ENCODE assay signal across 1 cellular context in the genomic region with DNA sequence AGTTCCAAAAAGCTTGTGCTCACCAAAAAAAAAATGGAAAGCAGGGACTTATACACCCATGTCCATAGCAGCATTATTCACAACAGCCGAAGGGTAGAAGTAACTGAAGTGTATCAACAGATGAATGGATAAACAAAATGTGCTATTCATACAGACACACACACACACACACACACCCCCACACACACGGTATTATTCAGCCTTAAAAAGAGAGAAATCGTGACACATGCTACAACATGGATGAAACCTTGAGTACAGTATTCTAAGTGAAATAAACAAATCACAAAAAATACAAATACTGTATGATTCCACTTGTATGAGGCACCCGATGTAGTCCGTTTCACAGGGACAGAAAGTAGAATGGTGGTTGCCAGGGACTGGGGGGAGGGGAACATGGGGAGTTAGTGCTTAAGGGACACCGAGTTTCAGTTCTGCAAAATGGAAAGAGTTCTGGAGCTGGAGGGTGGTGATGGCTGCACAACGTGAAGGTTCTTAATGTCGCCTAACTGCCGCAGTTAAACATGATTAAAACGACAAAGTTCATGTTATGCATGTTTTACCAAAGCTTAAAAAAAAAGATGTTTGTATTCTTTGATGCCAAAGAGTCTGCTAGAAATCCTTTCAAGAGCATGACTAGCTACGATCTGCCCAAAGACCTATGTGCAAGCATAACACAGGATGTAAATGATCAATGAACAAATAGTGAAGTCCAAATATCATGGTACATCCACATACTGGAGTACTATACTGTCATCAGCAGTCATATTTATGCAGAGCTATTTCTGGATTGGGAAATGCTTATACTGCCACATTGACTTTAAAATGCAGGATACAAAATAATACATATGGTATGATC.
TF ChIP-seq lines count a peak whose summit lies in the region.

No MANE protein-coding gene starts in this region.

TF ChIP-seq in HepG2, 621 proteins besides CTCF, POLR2A, EP300 and RAD21 (continued from another document and continues in another):
- no peak for TF ChIP-seq MTF2 (CRISPR knock-in tag; IDR thresholded peaks at IDR 0.05; ENCODE audit: borderline replicate concordance)
- no peak for TF ChIP-seq POGZ (CRISPR knock-in tag; IDR thresholded peaks at IDR 0.05)
- TF ChIP-seq ZNF879 (CRISPR knock-in tag; IDR thresholded peaks at IDR 0.05) = no peak
- TF ChIP-seq ZNF747 (CRISPR knock-in tag; IDR thresholded peaks at IDR 0.05; ENCODE audit: borderline replicate concordance) = no peak
- TF ChIP-seq MBNL3 (CRISPR knock-in tag; conservative IDR thresholded peaks at IDR 0.05) = no peak
- no peak for TF ChIP-seq ZBTB38 (CRISPR knock-in tag; IDR thresholded peaks at IDR 0.05)
- no peak for TF ChIP-seq MAF1 (CRISPR knock-in tag; IDR thresholded peaks at IDR 0.05; ENCODE audit: borderline replicate concordance)
- no peak for TF ChIP-seq KLF16 (CRISPR knock-in tag; IDR thresholded peaks at IDR 0.05)
- peak; percentile 50; the same call in 1 of the 2 replicates for TF ChIP-seq SAP130 (CRISPR knock-in tag; IDR thresholded peaks at IDR 0.05; ENCODE audit: low read depth)
- no peak for TF ChIP-seq TBX3 (IDR thresholded peaks at IDR 0.05; ENCODE audit: borderline replicate concordance)
- no peak for TF ChIP-seq GATAD1 (CRISPR knock-in tag; IDR thresholded peaks at IDR 0.05)
- no peak for TF ChIP-seq NAIF1 (CRISPR knock-in tag; IDR thresholded peaks at IDR 0.05; ENCODE audit: borderline replicate concordance)
- TF ChIP-seq RAD51 (IDR thresholded peaks at IDR 0.05; ENCODE audit: borderline replicate concordance) = no peak
- 0 out of 2 replicates have a peak, but pooled peaks have one; percentile 15 for TF ChIP-seq KDM6A (CRISPR knock-in tag; IDR thresholded peaks at IDR 0.05; ENCODE audit: low read depth)
- TF ChIP-seq, protein P1, sequence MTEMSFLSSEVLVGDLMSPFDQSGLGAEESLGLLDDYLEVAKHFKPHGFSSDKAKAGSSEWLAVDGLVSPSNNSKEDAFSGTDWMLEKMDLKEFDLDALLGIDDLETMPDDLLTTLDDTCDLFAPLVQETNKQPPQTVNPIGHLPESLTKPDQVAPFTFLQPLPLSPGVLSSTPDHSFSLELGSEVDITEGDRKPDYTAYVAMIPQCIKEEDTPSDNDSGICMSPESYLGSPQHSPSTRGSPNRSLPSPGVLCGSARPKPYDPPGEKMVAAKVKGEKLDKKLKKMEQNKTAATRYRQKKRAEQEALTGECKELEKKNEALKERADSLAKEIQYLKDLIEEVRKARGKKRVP (CRISPR knock-in tag; IDR thresholded peaks at IDR 0.05) = no peak
- TF ChIP-seq, protein P2, sequence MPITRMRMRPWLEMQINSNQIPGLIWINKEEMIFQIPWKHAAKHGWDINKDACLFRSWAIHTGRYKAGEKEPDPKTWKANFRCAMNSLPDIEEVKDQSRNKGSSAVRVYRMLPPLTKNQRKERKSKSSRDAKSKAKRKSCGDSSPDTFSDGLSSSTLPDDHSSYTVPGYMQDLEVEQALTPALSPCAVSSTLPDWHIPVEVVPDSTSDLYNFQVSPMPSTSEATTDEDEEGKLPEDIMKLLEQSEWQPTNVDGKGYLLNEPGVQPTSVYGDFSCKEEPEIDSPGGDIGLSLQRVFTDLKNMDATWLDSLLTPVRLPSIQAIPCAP (CRISPR knock-in tag; IDR thresholded peaks at IDR 0.05; ENCODE audit: low read depth) = no peak
- no peak for TF ChIP-seq ZNF558 (CRISPR knock-in tag; IDR thresholded peaks at IDR 0.05; ENCODE audit: borderline replicate concordance)
- TF ChIP-seq SETDB1 (CRISPR knock-in tag; IDR thresholded peaks at IDR 0.05; ENCODE audit: borderline replicate concordance) = no peak
- no peak for TF ChIP-seq ESRRA (CRISPR knock-in tag; IDR thresholded peaks at IDR 0.05; ENCODE audit: low read depth)
- TF ChIP-seq ZNF136 (CRISPR knock-in tag; IDR thresholded peaks at IDR 0.05; ENCODE audit: low read depth) = no peak
- TF ChIP-seq, protein P3, sequence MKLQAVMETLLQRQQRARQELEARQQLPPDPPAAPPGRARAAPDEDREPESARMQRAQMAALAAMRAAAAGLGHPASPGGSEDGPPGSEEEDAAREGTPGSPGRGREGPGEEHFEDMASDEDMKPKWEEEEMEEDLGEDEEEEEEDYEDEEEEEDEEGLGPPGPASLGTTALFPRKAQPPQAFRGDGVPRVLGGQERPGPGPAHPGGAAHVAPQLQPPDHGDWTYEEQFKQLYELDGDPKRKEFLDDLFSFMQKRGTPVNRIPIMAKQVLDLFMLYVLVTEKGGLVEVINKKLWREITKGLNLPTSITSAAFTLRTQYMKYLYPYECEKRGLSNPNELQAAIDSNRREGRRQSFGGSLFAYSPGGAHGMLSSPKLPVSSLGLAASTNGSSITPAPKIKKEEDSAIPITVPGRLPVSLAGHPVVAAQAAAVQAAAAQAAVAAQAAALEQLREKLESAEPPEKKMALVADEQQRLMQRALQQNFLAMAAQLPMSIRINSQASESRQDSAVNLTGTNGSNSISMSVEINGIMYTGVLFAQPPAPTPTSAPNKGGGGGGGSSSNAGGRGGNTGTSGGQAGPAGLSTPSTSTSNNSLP (IDR thresholded peaks at IDR 0.05; ENCODE audit: low read depth, low read length) = peak; percentile 55
- no peak for TF ChIP-seq SP5 (CRISPR knock-in tag; IDR thresholded peaks at IDR 0.05; ENCODE audit: borderline replicate concordance, low read depth)
- TF ChIP-seq BHLHE40 (IDR thresholded peaks at IDR 0.05; ENCODE audit: low read length) = no peak
- no peak for TF ChIP-seq ZNF251 (CRISPR knock-in tag; IDR thresholded peaks at IDR 0.05)
- no peak for TF ChIP-seq ZNF256 (CRISPR knock-in tag; conservative IDR thresholded peaks at IDR 0.05)
- TF ChIP-seq, protein P4, sequence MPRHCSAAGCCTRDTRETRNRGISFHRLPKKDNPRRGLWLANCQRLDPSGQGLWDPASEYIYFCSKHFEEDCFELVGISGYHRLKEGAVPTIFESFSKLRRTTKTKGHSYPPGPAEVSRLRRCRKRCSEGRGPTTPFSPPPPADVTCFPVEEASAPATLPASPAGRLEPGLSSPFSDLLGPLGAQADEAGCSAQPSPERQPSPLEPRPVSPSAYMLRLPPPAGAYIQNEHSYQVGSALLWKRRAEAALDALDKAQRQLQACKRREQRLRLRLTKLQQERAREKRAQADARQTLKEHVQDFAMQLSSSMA (CRISPR knock-in tag; IDR thresholded peaks at IDR 0.05) = no peak
- TF ChIP-seq KAT2B (IDR thresholded peaks at IDR 0.05; ENCODE audit: borderline replicate concordance, low read depth, low read length) = no peak
- TF ChIP-seq ZNF10 (CRISPR knock-in tag; IDR thresholded peaks at IDR 0.05; ENCODE audit: borderline replicate concordance, low read depth) = no peak
- TF ChIP-seq HCFC1 (IDR thresholded peaks at IDR 0.05; ENCODE audit: low read depth, low read length) = no peak
- no peak for TF ChIP-seq FOXA1 (IDR thresholded peaks at IDR 0.05)
- 0 out of 2 replicates have a peak, but pooled peaks have one; percentile 46 for TF ChIP-seq FOXA1 (CRISPR knock-in tag; IDR thresholded peaks at IDR 0.05)
- TF ChIP-seq, protein P5, sequence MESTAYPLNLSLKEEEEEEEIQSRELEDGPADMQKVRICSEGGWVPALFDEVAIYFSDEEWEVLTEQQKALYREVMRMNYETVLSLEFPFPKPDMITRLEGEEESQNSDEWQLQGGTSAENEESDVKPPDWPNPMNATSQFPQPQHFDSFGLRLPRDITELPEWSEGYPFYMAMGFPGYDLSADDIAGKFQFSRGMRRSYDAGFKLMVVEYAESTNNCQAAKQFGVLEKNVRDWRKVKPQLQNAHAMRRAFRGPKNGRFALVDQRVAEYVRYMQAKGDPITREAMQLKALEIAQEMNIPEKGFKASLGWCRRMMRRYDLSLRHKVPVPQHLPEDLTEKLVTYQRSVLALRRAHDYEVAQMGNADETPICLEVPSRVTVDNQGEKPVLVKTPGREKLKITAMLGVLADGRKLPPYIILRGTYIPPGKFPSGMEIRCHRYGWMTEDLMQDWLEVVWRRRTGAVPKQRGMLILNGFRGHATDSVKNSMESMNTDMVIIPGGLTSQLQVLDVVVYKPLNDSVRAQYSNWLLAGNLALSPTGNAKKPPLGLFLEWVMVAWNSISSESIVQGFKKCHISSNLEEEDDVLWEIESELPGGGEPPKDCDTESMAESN (CRISPR knock-in tag; conservative IDR thresholded peaks at IDR 0.05) = no peak
- TF ChIP-seq, protein P6, sequence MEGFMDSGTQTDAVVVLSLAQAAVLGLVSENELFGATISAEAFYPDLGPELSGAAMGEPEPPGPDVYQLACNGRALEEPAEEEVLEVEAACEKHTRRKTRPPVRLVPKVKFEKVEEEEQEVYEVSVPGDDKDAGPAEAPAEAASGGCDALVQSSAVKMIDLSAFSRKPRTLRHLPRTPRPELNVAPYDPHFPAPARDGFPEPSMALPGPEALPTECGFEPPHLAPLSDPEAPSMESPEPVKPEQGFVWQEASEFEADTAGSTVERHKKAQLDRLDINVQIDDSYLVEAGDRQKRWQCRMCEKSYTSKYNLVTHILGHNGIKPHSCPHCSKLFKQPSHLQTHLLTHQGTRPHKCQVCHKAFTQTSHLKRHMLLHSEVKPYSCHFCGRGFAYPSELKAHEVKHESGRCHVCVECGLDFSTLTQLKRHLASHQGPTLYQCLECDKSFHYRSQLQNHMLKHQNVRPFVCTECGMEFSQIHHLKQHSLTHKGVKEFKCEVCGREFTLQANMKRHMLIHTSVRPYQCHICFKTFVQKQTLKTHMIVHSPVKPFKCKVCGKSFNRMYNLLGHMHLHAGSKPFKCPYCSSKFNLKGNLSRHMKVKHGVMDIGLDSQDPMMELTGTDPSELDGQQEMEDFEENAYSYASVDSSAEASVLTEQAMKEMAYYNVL (CRISPR knock-in tag; IDR thresholded peaks at IDR 0.05; ENCODE audit: borderline replicate concordance) = no peak
- TF ChIP-seq CEBPB (IDR thresholded peaks at IDR 0.05; ENCODE audit: borderline replicate concordance, low read depth, low read length) = no peak
- TF ChIP-seq, protein P7, sequence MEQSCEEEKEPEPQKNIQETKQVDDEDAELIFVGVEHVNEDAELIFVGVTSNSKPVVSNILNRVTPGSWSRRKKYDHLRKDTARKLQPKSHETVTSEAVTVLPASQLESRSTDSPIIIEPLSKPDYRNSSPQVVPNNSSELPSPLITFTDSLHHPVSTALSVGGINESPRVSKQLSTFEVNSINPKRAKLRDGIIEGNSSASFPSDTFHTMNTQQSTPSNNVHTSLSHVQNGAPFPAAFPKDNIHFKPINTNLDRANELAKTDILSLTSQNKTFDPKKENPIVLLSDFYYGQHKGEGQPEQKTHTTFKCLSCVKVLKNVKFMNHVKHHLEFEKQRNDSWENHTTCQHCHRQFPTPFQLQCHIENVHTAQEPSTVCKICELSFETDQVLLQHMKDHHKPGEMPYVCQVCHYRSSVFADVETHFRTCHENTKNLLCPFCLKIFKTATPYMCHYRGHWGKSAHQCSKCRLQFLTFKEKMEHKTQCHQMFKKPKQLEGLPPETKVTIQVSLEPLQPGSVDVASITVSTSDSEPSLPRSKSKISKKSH (CRISPR knock-in tag; IDR thresholded peaks at IDR 0.05; ENCODE audit: borderline replicate concordance) = no peak
- no peak for TF ChIP-seq ZNF788 (CRISPR knock-in tag; IDR thresholded peaks at IDR 0.05; ENCODE audit: borderline replicate concordance)
- peak; percentile 63; the same call in 1 of the 2 replicates for TF ChIP-seq GATAD2A (CRISPR knock-in tag; IDR thresholded peaks at IDR 0.05)
- no peak for TF ChIP-seq SMC3 (IDR thresholded peaks at IDR 0.05; ENCODE audit: low read length)
- no peak for TF ChIP-seq ZNF615 (CRISPR knock-in tag; IDR thresholded peaks at IDR 0.05; ENCODE audit: borderline replicate concordance)
- TF ChIP-seq ZNF614 (CRISPR knock-in tag; IDR thresholded peaks at IDR 0.05; ENCODE audit: borderline replicate concordance) = peak; percentile 34; the same call in 1 of the 2 replicates
- TF ChIP-seq, protein P8, sequence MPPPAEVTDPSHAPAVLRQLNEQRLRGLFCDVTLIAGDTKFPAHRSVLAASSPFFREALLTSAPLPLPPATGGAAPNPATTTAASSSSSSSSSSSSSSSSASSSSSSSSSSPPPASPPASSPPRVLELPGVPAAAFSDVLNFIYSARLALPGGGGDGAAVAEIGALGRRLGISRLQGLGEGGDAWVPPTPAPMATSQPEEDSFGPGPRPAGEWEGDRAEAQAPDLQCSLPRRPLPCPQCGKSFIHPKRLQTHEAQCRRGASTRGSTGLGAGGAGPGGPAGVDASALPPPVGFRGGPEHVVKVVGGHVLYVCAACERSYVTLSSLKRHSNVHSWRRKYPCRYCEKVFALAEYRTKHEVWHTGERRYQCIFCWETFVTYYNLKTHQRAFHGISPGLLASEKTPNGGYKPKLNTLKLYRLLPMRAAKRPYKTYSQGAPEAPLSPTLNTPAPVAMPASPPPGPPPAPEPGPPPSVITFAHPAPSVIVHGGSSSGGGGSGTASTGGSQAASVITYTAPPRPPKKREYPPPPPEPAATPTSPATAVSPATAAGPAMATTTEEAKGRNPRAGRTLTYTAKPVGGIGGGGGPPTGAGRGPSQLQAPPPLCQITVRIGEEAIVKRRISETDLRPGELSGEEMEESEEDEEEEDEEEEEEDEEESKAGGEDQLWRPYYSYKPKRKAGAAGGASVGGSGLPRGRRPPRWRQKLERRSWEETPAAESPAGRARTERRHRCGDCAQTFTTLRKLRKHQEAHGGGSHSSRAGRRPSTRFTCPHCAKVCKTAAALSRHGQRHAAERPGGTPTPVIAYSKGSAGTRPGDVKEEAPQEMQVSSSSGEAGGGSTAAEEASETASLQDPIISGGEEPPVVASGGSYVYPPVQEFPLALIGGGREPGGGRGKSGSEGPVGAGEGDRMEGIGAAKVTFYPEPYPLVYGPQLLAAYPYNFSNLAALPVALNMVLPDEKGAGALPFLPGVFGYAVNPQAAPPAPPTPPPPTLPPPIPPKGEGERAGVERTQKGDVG (CRISPR knock-in tag; IDR thresholded peaks at IDR 0.05; ENCODE audit: borderline replicate concordance) = no peak
- TF ChIP-seq SMAD3 (CRISPR knock-in tag; IDR thresholded peaks at IDR 0.05) = no peak
- TF ChIP-seq ZNF569 (CRISPR knock-in tag; IDR thresholded peaks at IDR 0.05; ENCODE audit: borderline replicate concordance) = no peak
- no peak for TF ChIP-seq DR1 (CRISPR knock-in tag; IDR thresholded peaks at IDR 0.05)
- peak; percentile 43; the same call in 1 of the 2 replicates for TF ChIP-seq FOXJ3 (CRISPR knock-in tag; IDR thresholded peaks at IDR 0.05; ENCODE audit: borderline replicate concordance)
- no peak for TF ChIP-seq RBM22 (optimal IDR thresholded peaks at IDR 0.05; ENCODE audit: low read length)
- no peak for TF ChIP-seq ZNF589 (CRISPR knock-in tag; conservative IDR thresholded peaks at IDR 0.05)
- TF ChIP-seq DMAP1 (CRISPR knock-in tag; IDR thresholded peaks at IDR 0.05) = no peak
- TF ChIP-seq PCBP1 (IDR thresholded peaks at IDR 0.05; ENCODE audit: borderline replicate concordance, low read depth, low read length) = no peak
- TF ChIP-seq NFYC (CRISPR knock-in tag; IDR thresholded peaks at IDR 0.05) = no peak
- TF ChIP-seq ZNF12 (CRISPR knock-in tag; IDR thresholded peaks at IDR 0.05) = no peak
- 0 out of 2 replicates have a peak, but pooled peaks have one; percentile 45 for TF ChIP-seq ZFP1 (CRISPR knock-in tag; IDR thresholded peaks at IDR 0.05)
- TF ChIP-seq, protein P9, sequence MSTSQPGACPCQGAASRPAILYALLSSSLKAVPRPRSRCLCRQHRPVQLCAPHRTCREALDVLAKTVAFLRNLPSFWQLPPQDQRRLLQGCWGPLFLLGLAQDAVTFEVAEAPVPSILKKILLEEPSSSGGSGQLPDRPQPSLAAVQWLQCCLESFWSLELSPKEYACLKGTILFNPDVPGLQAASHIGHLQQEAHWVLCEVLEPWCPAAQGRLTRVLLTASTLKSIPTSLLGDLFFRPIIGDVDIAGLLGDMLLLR (CRISPR knock-in tag; IDR thresholded peaks at IDR 0.05) = no peak
- no peak for TF ChIP-seq SUZ12 (IDR thresholded peaks at IDR 0.05; ENCODE audit: low read depth, low read length)
- no peak for TF ChIP-seq RFX1 (IDR thresholded peaks at IDR 0.05)
- TF ChIP-seq RFX3 (CRISPR knock-in tag; IDR thresholded peaks at IDR 0.05) = no peak
